Comparison of ENCODE assay signal across 8 cellular contexts in the genomic region with DNA sequence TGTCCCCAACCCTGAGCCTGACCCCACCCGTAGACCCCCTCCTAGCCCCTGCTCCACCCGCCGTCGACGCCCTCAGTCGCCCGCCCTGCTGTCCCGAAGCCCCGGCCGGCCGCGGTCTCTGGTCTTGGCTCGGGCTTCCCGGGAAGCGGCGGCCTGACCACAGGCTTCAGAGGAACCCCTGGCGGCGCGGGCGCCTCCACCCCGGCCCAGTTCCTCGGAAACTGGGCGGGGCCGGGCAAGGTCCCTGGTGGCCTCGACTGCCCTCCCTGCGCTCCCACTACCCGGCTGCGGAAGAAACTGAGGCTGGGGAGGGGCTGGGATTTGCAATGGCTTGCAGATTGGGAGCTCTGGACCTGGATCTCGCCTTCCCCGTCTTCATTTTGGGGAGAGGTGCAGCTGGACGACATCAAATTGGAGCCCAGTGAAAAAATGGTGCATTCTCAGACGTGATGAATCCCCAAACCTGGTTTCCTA.
DNase-seq lines count a peak whose midpoint lies in the region; ATAC-seq, FAIRE-seq and TF ChIP-seq lines count a peak whose summit lies in the region.

No MANE protein-coding gene starts in this region.

- peaks cover 3% of the 10 kb centered on the region for H3K27me3 ChIP-seq in NT2/D1 (ENCODE audit: insufficient read depth, insufficient read length)
- no peaks in the 10 kb centered on the region for H3K27me3 ChIP-seq in iPS DF 6.9 (ENCODE audit: control insufficient read depth, insufficient read depth, low read length)

- H3K4me1 ChIP-seq in NT2/D1 (ENCODE audit: insufficient read depth, insufficient read length), result peaks cover 15% of the 10 kb centered on the region
- 0 out of 2 replicates have a peak, but pooled peaks cover 3% of the 10 kb centered on the region for H3K4me1 ChIP-seq in iPS DF 6.9 (ENCODE audit: control insufficient read depth, insufficient read depth, low read length)

- DNase-seq in ELF-1 (ENCODE audit: low read depth, low spot score) (peak; percentile 68), NT2/D1 (ENCODE audit: low read depth, low spot score) (no peak), astrocyte of the spinal cord (ENCODE audit: low read depth, low spot score) (peak; percentile 60), iPS DF 6.9 (ENCODE audit: low read depth, low spot score) (no peak), skeletal muscle cell (ENCODE audit: low read depth) (no peak), NCI-H187 treated with DMSO at 0.1 percent for 48 hours (lab: John Stamatoyannopoulos, UW) (no peak), D721Med (ENCODE audit: insufficient read length, low spot score) (no peak)

- no peak for TF ChIP-seq CTCF in astrocyte of the spinal cord (IDR thresholded peaks at IDR 0.05; ENCODE audit: low read depth, low read length)
- TF ChIP-seq CTCF in D721Med (IDR thresholded peaks at IDR 0.05; ENCODE audit: insufficient read depth, missing control alignments), result no peak

- H3K4me3 ChIP-seq in NT2/D1 (ENCODE audit: insufficient read length, low read depth) (peak overlapping the region; percentile 63), astrocyte of the spinal cord (ENCODE audit: low read depth, low read length) (peak overlapping the region; percentile 66), iPS DF 6.9 (ENCODE audit: low read length) (peak overlapping the region; percentile 93; the same call in 1 of the 2 replicates), skeletal muscle cell (ENCODE audit: low read depth, low read length) (peak overlapping the region; percentile 71)

- WGBS in iPS DF 6.9 (ENCODE audit: insufficient coverage, insufficient read length), result no CpG with 5 or more reads among the region's 32 CpGs

- no peaks in the 10 kb centered on the region for H3K9me3 ChIP-seq in NT2/D1 (ENCODE audit: insufficient read depth, low read length)
- H3K9me3 ChIP-seq in iPS DF 6.9 (ENCODE audit: control insufficient read depth, insufficient read depth, low read length), result no peaks in the 10 kb centered on the region

- in situ Hi-C loops in astrocyte of the spinal cord (cut with HindIII; ENCODE audit: low sequenced_read_pairs), result no loop called here

- FAIRE-seq in D721Med (lab: Jason Lieb, UNC), result no peak

- no peak overlapping the region for H3K27ac ChIP-seq in iPS DF 6.9 (ENCODE audit: low read length)

- H3K9ac ChIP-seq in NT2/D1 (ENCODE audit: insufficient read length, low read depth), result peak overlapping the region; percentile 87

- ATAC-seq in HG02610 (IDR thresholded peaks at IDR 0.05; ENCODE audit: unreplicated experiment), result no peak

- peaks cover 38% of the 10 kb centered on the region for H3K36me3 ChIP-seq in NT2/D1 (ENCODE audit: insufficient read depth, insufficient read length, low read length)
- peaks cover 8% of the 10 kb centered on the region; the same call in 1 of the 2 replicates for H3K36me3 ChIP-seq in iPS DF 6.9 (ENCODE audit: control insufficient read depth, insufficient read depth, low read length)

Comparison
In these comparisons a context has a peak if more than half of its experiments do, and no peak if none do; other contexts are left out.
1. DNase-seq: peak in ELF-1 (single experiment) and astrocyte of the spinal cord (single experiment); none in NT2/D1 (single experiment), iPS DF 6.9 (single experiment), skeletal muscle cell (single experiment), NCI-H187 treated with DMSO at 0.1 percent for 48 hours (single experiment) and D721Med (single experiment).
2. Peak in every context shown above with its lines, with median percentiles within 50 percentile points of each other: H3K4me3 ChIP-seq.